9 cellular contexts compared by ENCODE assay signal in the genomic region with DNA sequence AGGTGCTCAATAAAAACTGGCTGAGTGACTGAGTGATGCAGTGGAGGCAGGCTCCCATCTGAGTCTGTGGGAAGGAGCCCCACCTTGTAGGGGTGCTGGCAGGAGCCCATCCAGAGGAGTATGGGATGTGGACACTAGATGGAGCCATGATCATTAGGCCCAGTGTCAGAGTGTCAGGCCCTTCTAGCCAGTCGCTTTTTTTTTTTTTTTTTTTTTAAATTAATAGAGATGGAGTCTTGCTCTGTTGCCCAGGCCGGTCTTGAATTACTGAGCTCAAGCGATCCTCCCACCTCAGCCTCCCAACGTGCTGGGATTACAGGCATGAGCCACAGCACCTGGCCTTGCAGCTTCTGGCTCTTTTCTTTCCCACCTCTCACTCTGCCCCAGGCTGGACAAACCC. TPM values are rescaled to one million over a fixed set of nuclear protein-coding genes. Genes with fewer than 3 reads are reported as not detected.
DNase-seq lines count a peak whose midpoint lies in the region; ATAC-seq, FAIRE-seq and TF ChIP-seq lines count a peak whose summit lies in the region.
"Had no signal": no experiment of that assay in that cellular context is flagged by ENCODE, and none has a peak within 500 bp of the region (broad histone marks: within the 10 kb centered on the region; RNA-seq: fewer than 3 reads in every experiment).

No MANE protein-coding gene starts in this region.

- peaks cover 14% of the 10 kb centered on the region for H3K4me1 Mint-ChIP-seq in activated T-helper 2 cell treated with anti-CD3 and anti-CD28 coated beads, Interferon-gamma antibody, Interleukin-2, Interleukin-4, amounts not matched to agents 10 μg/mL and 5 μg/mL and 100 μg/mL, durations not matched to agents 14 hours and 24 hours and 36 hours (ENCODE audit: low read depth)
- H3K4me1 Mint-ChIP-seq in osteocyte (ENCODE audit: unreplicated experiment), result peaks cover 57% of the 10 kb centered on the region

- ATAC-seq in GM21381 (IDR thresholded peaks at IDR 0.05; ENCODE audit: unreplicated experiment), result peak; percentile 75
- ATAC-seq in HG03097 (IDR thresholded peaks at IDR 0.05; ENCODE audit: low FRiP score, unreplicated experiment), result no peak

- DNase-seq in D721Med (ENCODE audit: insufficient read length, low spot score), result peak; percentile 62
- DNase-seq in KBM-7, result peak; percentile 88
- peak; percentile 61 for DNase-seq in RCC 7860 (ENCODE audit: low spot score)
- peak; percentile 61 for DNase-seq in activated T-helper 2 cell treated with anti-CD3 and anti-CD28 coated beads, Interferon-gamma antibody, Interleukin-2, Interleukin-4, amounts not matched to agents 10 μg/mL and 5 μg/mL and 100 μg/mL, durations not matched to agents 14 hours and 24 hours and 36 hours (ENCODE audit: low spot score)
- peak; percentile 73 to 90 for DNase-seq in foreskin fibroblast
- DNase-seq in osteocyte (ENCODE audit: extremely low spot score, unreplicated experiment), result no peak

- no peak overlapping the region for H3K4me3 ChIP-seq in foreskin fibroblast (ENCODE audit: low read depth in 1 of 2, low read length in 2 of 2)

- TF ChIP-seq CTCF in D721Med (IDR thresholded peaks at IDR 0.05; ENCODE audit: insufficient read depth, missing control alignments), result peak; percentile 44
- TF ChIP-seq CTCF in foreskin fibroblast (IDR thresholded peaks at IDR 0.05; ENCODE audit: low read depth, low read length), result peak; percentile 77
- TF ChIP-seq CTCF in osteocyte (IDR thresholded peaks at IDR 0.05), result peak; percentile 79

- intact Hi-C loops in activated T-helper 2 cell treated with anti-CD3 and anti-CD28 coated beads, Interferon-gamma antibody, Interleukin-2, Interleukin-4, amounts not matched to agents 10 μg/mL and 5 μg/mL and 100 μg/mL, durations not matched to agents 14 hours and 24 hours and 36 hours (cut with micrococcal nuclease), result loop anchor here (2.0 to 5.0 kb wide), 2 partner anchors 35 to 228 kb away; no protein-coding TSS in a partner anchor

- no peaks in the 10 kb centered on the region for H3K27me3 Mint-ChIP-seq in activated T-helper 2 cell treated with anti-CD3 and anti-CD28 coated beads, Interferon-gamma antibody, Interleukin-2, Interleukin-4, amounts not matched to agents 10 μg/mL and 5 μg/mL and 100 μg/mL, durations not matched to agents 14 hours and 24 hours and 36 hours (ENCODE audit: low read depth)
- no peaks in the 10 kb centered on the region for H3K27me3 Mint-ChIP-seq in osteocyte (ENCODE audit: unreplicated experiment)

- FAIRE-seq in D721Med (lab: Jason Lieb, UNC) (no peak), RCC 7860 (lab: Jason Lieb, UNC) (no peak)

- in situ Hi-C loops in KBM-7 (cut with MboI; ENCODE audit: low pct_unique_long_range_greater_than_20kb, low sequenced_read_pairs), result no loop called here

- H3K4me3 Mint-ChIP-seq in activated T-helper 2 cell treated with anti-CD3 and anti-CD28 coated beads, Interferon-gamma antibody, Interleukin-2, Interleukin-4, amounts not matched to agents 10 μg/mL and 5 μg/mL and 100 μg/mL, durations not matched to agents 14 hours and 24 hours and 36 hours (ENCODE audit: low read depth), result no peak overlapping the region
- no peak overlapping the region for H3K4me3 Mint-ChIP-seq in osteocyte (ENCODE audit: unreplicated experiment)

- H3K36me3 Mint-ChIP-seq in activated T-helper 2 cell treated with anti-CD3 and anti-CD28 coated beads, Interferon-gamma antibody, Interleukin-2, Interleukin-4, amounts not matched to agents 10 μg/mL and 5 μg/mL and 100 μg/mL, durations not matched to agents 14 hours and 24 hours and 36 hours (ENCODE audit: low read depth), result peaks cover 10% of the 10 kb centered on the region
- peaks cover 1% of the 10 kb centered on the region for H3K36me3 Mint-ChIP-seq in osteocyte (ENCODE audit: unreplicated experiment)

- H3K27ac Mint-ChIP-seq in activated T-helper 2 cell treated with anti-CD3 and anti-CD28 coated beads, Interferon-gamma antibody, Interleukin-2, Interleukin-4, amounts not matched to agents 10 μg/mL and 5 μg/mL and 100 μg/mL, durations not matched to agents 14 hours and 24 hours and 36 hours, result no peak overlapping the region
- no peak overlapping the region for H3K27ac Mint-ChIP-seq in osteocyte (ENCODE audit: unreplicated experiment)

- H3K9me3 Mint-ChIP-seq in activated T-helper 2 cell treated with anti-CD3 and anti-CD28 coated beads, Interferon-gamma antibody, Interleukin-2, Interleukin-4, amounts not matched to agents 10 μg/mL and 5 μg/mL and 100 μg/mL, durations not matched to agents 14 hours and 24 hours and 36 hours, result no peaks in the 10 kb centered on the region
- no peaks in the 10 kb centered on the region for H3K9me3 Mint-ChIP-seq in osteocyte (ENCODE audit: unreplicated experiment)

RNA-seq across cellular contexts. Expression of gene RITA1, which starts 11.5 kb away (rescaled TPM):
- 26.8 and 27.2 TPM in 2 replicates for total RNA-seq in activated T-helper 2 cell treated with anti-CD3 and anti-CD28 coated beads, Interferon-gamma antibody, Interleukin-2, Interleukin-4, amounts not matched to agents 10 μg/mL and 5 μg/mL and 100 μg/mL, durations not matched to agents 14 hours and 24 hours and 36 hours
- 19.9 and 20.5 TPM in 2 replicates for total RNA-seq in osteocyte

RNA-seq across cellular contexts. Expression of gene DDX54, which starts 11.7 kb away (rescaled TPM):
- 115 and 118 TPM in 2 replicates for total RNA-seq in activated T-helper 2 cell treated with anti-CD3 and anti-CD28 coated beads, Interferon-gamma antibody, Interleukin-2, Interleukin-4, amounts not matched to agents 10 μg/mL and 5 μg/mL and 100 μg/mL, durations not matched to agents 14 hours and 24 hours and 36 hours
- 52.8 and 52.9 TPM in 2 replicates for total RNA-seq in osteocyte

RNA-seq across cellular contexts. Expression of gene TPCN1, which starts 24.3 kb away (rescaled TPM):
- 44.9 and 47.5 TPM in 2 replicates for total RNA-seq in activated T-helper 2 cell treated with anti-CD3 and anti-CD28 coated beads, Interferon-gamma antibody, Interleukin-2, Interleukin-4, amounts not matched to agents 10 μg/mL and 5 μg/mL and 100 μg/mL, durations not matched to agents 14 hours and 24 hours and 36 hours
- total RNA-seq in osteocyte, result 74.6 and 80.6 TPM in 2 replicates

RNA-seq across cellular contexts. Expression of gene CFAP73, which starts 47.5 kb away (rescaled TPM):
- total RNA-seq in activated T-helper 2 cell treated with anti-CD3 and anti-CD28 coated beads, Interferon-gamma antibody, Interleukin-2, Interleukin-4, amounts not matched to agents 10 μg/mL and 5 μg/mL and 100 μg/mL, durations not matched to agents 14 hours and 24 hours and 36 hours, result 0.14 TPM in 1 of 2 replicates, not detected in the other
- total RNA-seq in osteocyte, result not detected in 2 replicates
- total RNA-seq: subcutaneous adipose tissue had no signal
